Comparison of ENCODE assay signal across 1 cellular context in genomic region chr22:29706493-29706892, GRCh38.
TF ChIP-seq lines count a peak whose summit lies in the region.

No MANE protein-coding gene starts in this region.

TF ChIP-seq in IMR-90, 13 proteins besides CTCF, POLR2A, EP300 and RAD21 (continued from another document):
- TF ChIP-seq USF2 (IDR thresholded peaks at IDR 0.05; ENCODE audit: low read depth, low read length) (no peak), MAFK (IDR thresholded peaks at IDR 0.05; ENCODE audit: low read depth, low read length) (no peak)
